ENCODE assay signal across 37 cellular contexts in genomic region chr4:146915132-146915531, GRCh38. TPM values are rescaled to one million over a fixed set of nuclear protein-coding genes. Genes with fewer than 3 reads are reported as not detected.
"Had no signal": no experiment of that assay in that cellular context is flagged by ENCODE, and none has a peak within 500 bp of the region (broad histone marks: within the 10 kb centered on the region; RNA-seq: fewer than 3 reads in every experiment).

No MANE protein-coding gene starts in this region.

- DNase-seq: activated B cell treated with CpG ODN at 0.5 μM for 24 hours; activated CD4-positive, alpha-beta memory T cell treated with anti-CD3 and anti-CD28 coated beads for 36 hours; activated CD4-positive, alpha-beta T cell treated with anti-CD3 and anti-CD28 coated beads for 4 hours; activated CD4-positive, alpha-beta T cell treated with anti-CD3 and anti-CD28 coated beads, Interleukin-2, amount 10 ng/mL, durations not matched to agents 24 days and 14 days; activated CD4-positive, alpha-beta T cell treated with anti-CD3 and anti-CD28 coated beads, Interleukin-2, amount 50 U/mL, for 1 hour; activated CD4-positive, alpha-beta T cell treated with anti-CD3 and anti-CD28 coated beads, Interleukin-2, amount 50 U/mL, for 4 hours; activated CD4-positive, CD25-positive, alpha-beta regulatory T cell treated with anti-CD3 and anti-CD28 coated beads, Interleukin-2, amount 50 U/mL, for 72 hours; activated CD8-positive, alpha-beta memory T cell treated with anti-CD3 and anti-CD28 coated beads, Interleukin-2, amount 50 U/mL, for 4 hours; activated CD8-positive, alpha-beta T cell treated with anti-CD3 and anti-CD28 coated beads for 36 hours; activated effector memory CD4-positive, alpha-beta T cell treated with anti-CD3 and anti-CD28 coated beads, Interleukin-2, amount 50 U/mL, for 16 hours; activated gamma-delta T cell treated with Interleukin-2 at 50 U/mL for 16 hours; activated naive CD4-positive, alpha-beta T cell; activated naive CD4-positive, alpha-beta T cell treated with anti-CD3 and anti-CD28 coated beads for 36 hours; activated naive CD4-positive, alpha-beta T cell treated with anti-CD3 and anti-CD28 coated beads, Interleukin-2, amount 50 U/mL, for 16 hours; activated naive CD8-positive, alpha-beta T cell treated with anti-CD3 and anti-CD28 coated beads for 36 hours; activated T-cell treated with anti-CD3 and anti-CD28 coated beads for 4 hours; activated T-cell treated with anti-CD3 and anti-CD28 coated beads, Interleukin-2, amount 50 U/mL, for 1 hour; activated T-cell treated with anti-CD3 and anti-CD28 coated beads, Interleukin-2, amount 50 U/mL, for 4 hours; activated T-cell treated with anti-CD3 and anti-CD28 coated beads, Interleukin-2, amount 50 U/mL, for 72 hours; adrenal gland; amniotic stem cell; aorta; body of pancreas; brain microvascular endothelial cell; central memory CD4-positive, alpha-beta T cell; T-helper 2 cell; T-helper 9 cell had no signal

- H3K4me3 Mint-ChIP-seq: activated B cell treated with CpG ODN at 0.5 μM for 24 hours; activated CD4-positive, alpha-beta memory T cell treated with anti-CD3 and anti-CD28 coated beads for 36 hours; activated CD4-positive, alpha-beta T cell treated with anti-CD3 and anti-CD28 coated beads, Interleukin-2, amount 10 ng/mL, durations not matched to agents 24 days and 14 days; activated CD8-positive, alpha-beta T cell treated with anti-CD3 and anti-CD28 coated beads for 36 hours; activated naive CD4-positive, alpha-beta T cell treated with anti-CD3 and anti-CD28 coated beads for 36 hours; activated naive CD8-positive, alpha-beta T cell treated with anti-CD3 and anti-CD28 coated beads for 36 hours; activated T-cell treated with anti-CD3 and anti-CD28 coated beads, Interleukin-2, amount 50 U/mL, for 4 hours; activated T-cell treated with anti-CD3 and anti-CD28 coated beads, Interleukin-2, amount 50 U/mL, for 72 hours; activated T-helper 1 cell treated with anti-CD3 and anti-CD28 coated beads, Interleukin-12 subunit alpha, Interleukin-12 subunit beta, Interleukin-2, Interleukin-4 antibody, amounts not matched to agents 30 ng/mL and 10 ng/mL and 1 ng/mL, durations not matched to agents 14 hours and 24 hours and 36 hours; activated T-helper 17 cell treated with anti-CD3 and anti-CD28 coated beads, Interleukin-2, amount 50 U/mL, for 72 hours; T-helper 1 cell treated with Interleukin-12 subunit alpha and Interleukin-12 subunit beta and Interleukin-4 antibody, amounts not matched to agents 30 μg/mL and 1 μg/mL, for 36 hours; T-helper 2 cell treated with Interferon-gamma antibody and Interleukin-4, amounts not matched to agents 5 μg/mL and 100 μg/mL, for 36 hours had no signal

- H3K4me1 ChIP-seq: adrenal gland, body of pancreas, breast epithelium had no signal

- H3K9me3 ChIP-seq: body of pancreas, breast epithelium had no signal

- FAIRE-seq: astrocyte, TTC549 had no signal

- ATAC-seq: activated CD8-positive, alpha-beta T cell treated with anti-CD3 and anti-CD28 coated beads for 36 hours; activated naive CD4-positive, alpha-beta T cell treated with anti-CD3 and anti-CD28 coated beads, Interleukin-2, amount 50 U/mL, for 72 hours; activated T-cell treated with anti-CD3 and anti-CD28 coated beads, Interleukin-2, amount 50 U/mL, for 4 hours; activated T-cell treated with anti-CD3 and anti-CD28 coated beads, Interleukin-2, amount 50 U/mL, for 72 hours; activated T-helper 17 cell treated with anti-CD3 and anti-CD28 coated beads, Interleukin-2, amount 50 U/mL, for 72 hours; body of pancreas had no signal

- H3K27me3 ChIP-seq: body of pancreas, brain microvascular endothelial cell had no signal

- H3K27ac Mint-ChIP-seq: activated B cell treated with CpG ODN at 0.5 μM for 24 hours; activated CD4-positive, alpha-beta memory T cell treated with anti-CD3 and anti-CD28 coated beads for 36 hours; activated CD4-positive, alpha-beta T cell treated with anti-CD3 and anti-CD28 coated beads, Interleukin-2, amount 10 ng/mL, durations not matched to agents 24 days and 14 days; activated CD8-positive, alpha-beta T cell treated with anti-CD3 and anti-CD28 coated beads for 36 hours; activated naive CD4-positive, alpha-beta T cell treated with anti-CD3 and anti-CD28 coated beads for 36 hours; activated naive CD4-positive, alpha-beta T cell treated with anti-CD3 and anti-CD28 coated beads, Interleukin-2, amount 50 U/mL, for 72 hours; activated naive CD8-positive, alpha-beta T cell treated with anti-CD3 and anti-CD28 coated beads for 36 hours; activated T-cell treated with anti-CD3 and anti-CD28 coated beads, Interleukin-2, amount 50 U/mL, for 72 hours; activated T-helper 1 cell treated with anti-CD3 and anti-CD28 coated beads, Interleukin-12 subunit alpha, Interleukin-12 subunit beta, Interleukin-2, Interleukin-4 antibody, amounts not matched to agents 30 ng/mL and 10 ng/mL and 1 ng/mL, durations not matched to agents 14 hours and 24 hours and 36 hours; activated T-helper 17 cell treated with anti-CD3 and anti-CD28 coated beads, Interleukin-2, amount 50 U/mL, for 72 hours; T-helper 1 cell treated with Interleukin-12 subunit alpha and Interleukin-12 subunit beta and Interleukin-4 antibody, amounts not matched to agents 30 μg/mL and 1 μg/mL, for 36 hours; T-helper 2 cell treated with Interferon-gamma antibody and Interleukin-4, amounts not matched to agents 5 μg/mL and 100 μg/mL, for 36 hours had no signal

- H3K36me3 Mint-ChIP-seq: activated CD4-positive, alpha-beta memory T cell treated with anti-CD3 and anti-CD28 coated beads for 36 hours; activated naive CD4-positive, alpha-beta T cell treated with anti-CD3 and anti-CD28 coated beads, Interleukin-2, amount 50 U/mL, for 72 hours; activated naive CD8-positive, alpha-beta T cell treated with anti-CD3 and anti-CD28 coated beads for 36 hours had no signal

- H3K4me1 Mint-ChIP-seq: activated B cell treated with CpG ODN at 0.5 μM for 24 hours; activated CD4-positive, alpha-beta T cell treated with anti-CD3 and anti-CD28 coated beads, Interleukin-2, amount 10 ng/mL, durations not matched to agents 24 days and 14 days; activated naive CD8-positive, alpha-beta T cell treated with anti-CD3 and anti-CD28 coated beads for 36 hours; activated T-helper 17 cell treated with anti-CD3 and anti-CD28 coated beads, Interleukin-2, amount 50 U/mL, for 72 hours had no signal

- H3K4me3 ChIP-seq: adrenal gland, body of pancreas, breast epithelium had no signal

- H3K36me3 ChIP-seq: adrenal gland, brain microvascular endothelial cell, breast epithelium had no signal

- H3K27ac ChIP-seq: adrenal gland, body of pancreas, brain microvascular endothelial cell, breast epithelium, VCaP had no signal

- H3K9me3 Mint-ChIP-seq: activated B cell treated with CpG ODN at 0.5 μM for 24 hours; activated CD4-positive, alpha-beta memory T cell treated with anti-CD3 and anti-CD28 coated beads for 36 hours; activated CD4-positive, alpha-beta T cell treated with anti-CD3 and anti-CD28 coated beads, Interleukin-2, amount 10 ng/mL, durations not matched to agents 24 days and 14 days; activated CD8-positive, alpha-beta T cell treated with anti-CD3 and anti-CD28 coated beads for 36 hours; activated naive CD4-positive, alpha-beta T cell treated with anti-CD3 and anti-CD28 coated beads for 36 hours; activated naive CD4-positive, alpha-beta T cell treated with anti-CD3 and anti-CD28 coated beads, Interleukin-2, amount 50 U/mL, for 72 hours; activated naive CD8-positive, alpha-beta T cell treated with anti-CD3 and anti-CD28 coated beads for 36 hours; activated T-cell treated with anti-CD3 and anti-CD28 coated beads, Interleukin-2, amount 50 U/mL, for 4 hours; activated T-cell treated with anti-CD3 and anti-CD28 coated beads, Interleukin-2, amount 50 U/mL, for 72 hours; activated T-helper 1 cell treated with anti-CD3 and anti-CD28 coated beads, Interleukin-12 subunit alpha, Interleukin-12 subunit beta, Interleukin-2, Interleukin-4 antibody, amounts not matched to agents 30 ng/mL and 10 ng/mL and 1 ng/mL, durations not matched to agents 14 hours and 24 hours and 36 hours; activated T-helper 17 cell treated with anti-CD3 and anti-CD28 coated beads, Interleukin-2, amount 50 U/mL, for 72 hours; T-helper 1 cell treated with Interleukin-12 subunit alpha and Interleukin-12 subunit beta and Interleukin-4 antibody, amounts not matched to agents 30 μg/mL and 1 μg/mL, for 36 hours; T-helper 2 cell treated with Interferon-gamma antibody and Interleukin-4, amounts not matched to agents 5 μg/mL and 100 μg/mL, for 36 hours had no signal

RNA-seq across cellular contexts. Expression of gene TTC29, which starts 30.5 kb away (rescaled TPM):
- total RNA-seq: activated B cell treated with CpG ODN at 0.5 μM for 24 hours; activated CD4-positive, alpha-beta memory T cell treated with anti-CD3 and anti-CD28 coated beads for 36 hours; activated CD4-positive, alpha-beta T cell treated with anti-CD3 and anti-CD28 coated beads, Interleukin-2, amount 10 ng/mL, durations not matched to agents 24 days and 14 days; activated CD8-positive, alpha-beta memory T cell treated with anti-CD3 and anti-CD28 coated beads for 36 hours; activated CD8-positive, alpha-beta T cell treated with anti-CD3 and anti-CD28 coated beads for 36 hours; activated naive CD4-positive, alpha-beta T cell treated with anti-CD3 and anti-CD28 coated beads for 36 hours; activated naive CD4-positive, alpha-beta T cell treated with anti-CD3 and anti-CD28 coated beads, Interleukin-2, amount 50 U/mL, for 72 hours; activated naive CD8-positive, alpha-beta T cell treated with anti-CD3 and anti-CD28 coated beads for 36 hours; activated T-cell treated with anti-CD3 and anti-CD28 coated beads, Interleukin-2, amount 50 U/mL, for 4 hours; activated T-cell treated with anti-CD3 and anti-CD28 coated beads, Interleukin-2, amount 50 U/mL, for 72 hours; activated T-helper 1 cell treated with anti-CD3 and anti-CD28 coated beads, Interleukin-12 subunit alpha, Interleukin-12 subunit beta, Interleukin-2, Interleukin-4 antibody, amounts not matched to agents 30 ng/mL and 10 ng/mL and 1 ng/mL, durations not matched to agents 14 hours and 24 hours and 36 hours; activated T-helper 17 cell treated with anti-CD3 and anti-CD28 coated beads, Interleukin-2, amount 50 U/mL, for 72 hours; adrenal gland; aorta; astrocyte; body of pancreas had no signal
- polyA plus RNA-seq: adrenal gland, aorta had no signal
